In the genomic region with DNA sequence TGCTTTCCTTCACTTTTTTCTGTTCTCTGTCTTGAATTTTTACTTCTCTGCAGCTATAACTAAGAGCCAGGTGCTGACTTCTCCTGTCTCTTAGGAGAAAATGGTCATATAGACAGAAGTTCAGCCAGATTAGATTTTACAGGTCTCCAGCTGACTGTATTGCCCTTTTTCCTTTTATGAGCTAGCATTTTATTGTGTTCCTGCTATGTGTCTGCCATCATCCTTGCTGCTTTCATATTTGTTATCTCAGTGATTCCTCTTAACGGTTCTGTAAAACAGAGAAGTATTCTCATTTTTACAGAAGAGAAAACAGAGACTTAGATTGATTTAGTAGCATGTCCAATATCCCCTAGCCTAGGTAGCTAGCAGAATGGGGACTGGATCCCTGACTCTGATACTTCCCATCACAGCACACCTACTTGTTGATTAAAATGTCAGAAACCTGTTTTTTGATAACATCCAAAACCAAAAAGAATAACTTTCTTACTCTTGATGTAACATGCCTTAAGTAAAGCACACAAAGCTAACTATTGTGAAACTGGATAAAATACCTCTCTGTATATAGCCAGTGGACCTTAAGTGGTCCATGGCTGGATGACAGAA, we compare ENCODE assay signal across 1 cellular context.
TF ChIP-seq lines count a peak whose summit lies in the region.

No MANE protein-coding gene starts in this region.

TF ChIP-seq in HepG2, 621 proteins besides CTCF, POLR2A, EP300 and RAD21:
- TF ChIP-seq ZNF660 (CRISPR knock-in tag; IDR thresholded peaks at IDR 0.05; ENCODE audit: borderline replicate concordance, low read depth) (no peak), SOX13 (IDR thresholded peaks at IDR 0.05) (no peak), SOX13 (CRISPR knock-in tag; conservative IDR thresholded peaks at IDR 0.05 in 1 of 2, IDR thresholded peaks at IDR 0.05 in 1 of 2) (no peak), ZNF326 (CRISPR knock-in tag; IDR thresholded peaks at IDR 0.05; ENCODE audit: borderline replicate concordance) (no peak), MIXL1 (CRISPR knock-in tag; IDR thresholded peaks at IDR 0.05) (no peak)
- TF ChIP-seq, protein P1, sequence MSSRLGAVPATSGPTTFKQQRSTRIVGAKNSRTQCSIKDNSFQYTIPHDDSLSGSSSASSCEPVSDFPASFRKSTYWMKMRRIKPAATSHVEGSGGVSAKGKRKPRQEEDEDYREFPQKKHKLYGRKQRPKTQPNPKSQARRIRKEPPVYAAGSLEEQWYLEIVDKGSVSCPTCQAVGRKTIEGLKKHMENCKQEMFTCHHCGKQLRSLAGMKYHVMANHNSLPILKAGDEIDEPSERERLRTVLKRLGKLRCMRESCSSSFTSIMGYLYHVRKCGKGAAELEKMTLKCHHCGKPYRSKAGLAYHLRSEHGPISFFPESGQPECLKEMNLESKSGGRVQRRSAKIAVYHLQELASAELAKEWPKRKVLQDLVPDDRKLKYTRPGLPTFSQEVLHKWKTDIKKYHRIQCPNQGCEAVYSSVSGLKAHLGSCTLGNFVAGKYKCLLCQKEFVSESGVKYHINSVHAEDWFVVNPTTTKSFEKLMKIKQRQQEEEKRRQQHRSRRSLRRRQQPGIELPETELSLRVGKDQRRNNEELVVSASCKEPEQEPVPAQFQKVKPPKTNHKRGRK (CRISPR knock-in tag; IDR thresholded peaks at IDR 0.05), result no peak
